Comparison of ENCODE assay signal across 8 cellular contexts in genomic region chr16:65333298-65333697, GRCh38.
"Had no signal": no experiment of that assay in that cellular context is flagged by ENCODE, and none has a peak within 500 bp of the region (broad histone marks: within the 10 kb centered on the region; RNA-seq: fewer than 3 reads in every experiment).

No MANE protein-coding gene starts in this region.

- H3K4me3 Mint-ChIP-seq: GM23338, H9 had no signal

- H3K27ac Mint-ChIP-seq: GM23338, H9 had no signal

- H3K9me3 Mint-ChIP-seq: GM23338, H9 had no signal

- DNase-seq: H9, HCEC 1CT, IMR-90 had no signal

- H3K4me2 ChIP-seq: GM23338 had no signal

- H3K4me3 ChIP-seq: GM23338, K562 had no signal

- ATAC-seq: GM23338, K562 had no signal

- FAIRE-seq: H1, H54, HTR-8/SVneo, K562 had no signal
